In the genomic region with DNA sequence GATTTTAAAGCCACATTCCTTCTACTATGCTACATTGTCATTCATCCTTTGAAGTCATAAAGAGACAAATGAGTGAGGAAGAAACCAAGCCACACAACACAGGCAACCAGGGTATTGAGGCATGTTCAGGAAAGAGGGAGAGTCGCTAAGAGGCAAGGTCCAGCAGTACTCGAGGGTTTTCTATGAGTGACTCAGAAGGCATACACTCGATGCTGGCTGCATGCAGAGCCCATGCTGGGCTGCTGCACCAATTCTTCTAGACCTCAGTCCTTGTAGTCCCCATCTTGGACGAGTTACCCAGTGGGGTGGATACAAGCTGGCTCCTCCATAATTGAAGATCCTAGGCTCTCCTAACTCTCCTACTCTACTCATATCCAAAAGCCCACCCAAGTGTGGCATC, we compare ENCODE assay signal across 16 cellular contexts. TPM values are rescaled to one million over a fixed set of nuclear protein-coding genes. Genes with fewer than 3 reads are reported as not detected.
DNase-seq lines count a peak whose midpoint lies in the region; ATAC-seq and TF ChIP-seq lines count a peak whose summit lies in the region.
"Had no signal": no experiment of that assay in that cellular context is flagged by ENCODE, and none has a peak within 500 bp of the region (broad histone marks: within the 10 kb centered on the region; RNA-seq: fewer than 3 reads in every experiment).

No MANE protein-coding gene starts in this region.

- H3K36me3 Mint-ChIP-seq in activated CD8-positive, alpha-beta memory T cell treated with anti-CD3 and anti-CD28 coated beads, Interleukin-2, amount 10 ng/mL, durations not matched to agents 7 days and 5 days: peaks cover 4% of the 10 kb centered on the region
- no peaks in the 10 kb centered on the region for H3K36me3 Mint-ChIP-seq in endodermal cell (ENCODE audit: low read depth)

- WGBS in endodermal cell (ENCODE audit: insufficient coverage in 1 of 2, insufficient read length in 1 of 2), 2 experiments: 71 to 80% methylated on average over 3 to 4 of the region's 4 CpGs

- TF ChIP-seq CTCF in endodermal cell (conservative IDR thresholded peaks at IDR 0.05) (no peak), colonic mucosa (IDR thresholded peaks at IDR 0.05) (no peak)

- ATAC-seq in activated CD8-positive, alpha-beta memory T cell treated with anti-CD3 and anti-CD28 coated beads, Interleukin-2, amount 10 ng/mL, durations not matched to agents 7 days and 5 days: no peak

- H3K9me3 ChIP-seq in MG63 (no peaks in the 10 kb centered on the region), endodermal cell (ENCODE audit: control insufficient read depth, low read length) (no peaks in the 10 kb centered on the region), colonic mucosa (no peaks in the 10 kb centered on the region)

- DNase-seq in activated CD8-positive, alpha-beta memory T cell treated with anti-CD3 and anti-CD28 coated beads for 24 hours: peak; percentile 47
- DNase-seq in activated CD8-positive, alpha-beta memory T cell treated with anti-CD3 and anti-CD28 coated beads, Interleukin-2, amount 10 ng/mL, durations not matched to agents 7 days and 5 days: no peak
- peak; percentile 46 for DNase-seq in MG63
- peak; percentile 26 for DNase-seq in endodermal cell
- DNase-seq in colonic mucosa: no peak
- no peak for DNase-seq in activated CD4-positive, alpha-beta T cell treated with anti-CD3 and anti-CD28 coated beads for 1 hour
- no peak for DNase-seq in NCI-H748 treated with DMSO at 0.1 percent for 48 hours (lab: John Stamatoyannopoulos, UW)
- DNase-seq: 8988T; ACHN; CD4-positive, CD25-positive, alpha-beta regulatory T cell; DMS79; EL; GOT3; H9 had no signal

- H3K4me3 Mint-ChIP-seq in activated CD8-positive, alpha-beta memory T cell treated with anti-CD3 and anti-CD28 coated beads, Interleukin-2, amount 10 ng/mL, durations not matched to agents 7 days and 5 days: no peak overlapping the region
- H3K4me3 Mint-ChIP-seq in endodermal cell: no peak overlapping the region
- H3K4me3 Mint-ChIP-seq: H9, IgD-negative memory B cell had no signal

- intact Hi-C loops in colonic mucosa (cut with DNase I): no loop called here

- no peaks in the 10 kb centered on the region for H3K27me3 ChIP-seq in MG63
- H3K27me3 ChIP-seq in endodermal cell (ENCODE audit: control insufficient read depth, insufficient read depth, low read length, poor library complexity, severe bottlenecking): no peaks in the 10 kb centered on the region
- no peaks in the 10 kb centered on the region for H3K27me3 ChIP-seq in colonic mucosa
- H3K27me3 ChIP-seq: BLaER1 treated with 17β-estradiol and CSF1 and Interleukin-3, amounts not matched to agents 10 nM and 100 nM had no signal

- no peaks in the 10 kb centered on the region for H3K4me1 ChIP-seq in endodermal cell (ENCODE audit: control insufficient read depth, insufficient read depth, low read length)
- no peaks in the 10 kb centered on the region for H3K4me1 ChIP-seq in colonic mucosa

- no peaks in the 10 kb centered on the region for H3K9me3 Mint-ChIP-seq in activated CD8-positive, alpha-beta memory T cell treated with anti-CD3 and anti-CD28 coated beads, Interleukin-2, amount 10 ng/mL, durations not matched to agents 7 days and 5 days (ENCODE audit: low read depth)
- H3K9me3 Mint-ChIP-seq in endodermal cell: no peaks in the 10 kb centered on the region
- H3K9me3 Mint-ChIP-seq: CD4-positive, CD25-positive, alpha-beta regulatory T cell; H9; IgD-negative memory B cell had no signal

- H3K27ac Mint-ChIP-seq in activated CD8-positive, alpha-beta memory T cell treated with anti-CD3 and anti-CD28 coated beads, Interleukin-2, amount 10 ng/mL, durations not matched to agents 7 days and 5 days: no peak overlapping the region
- no peak overlapping the region for H3K27ac Mint-ChIP-seq in endodermal cell
- H3K27ac Mint-ChIP-seq: CD4-positive, CD25-positive, alpha-beta regulatory T cell; H9; IgD-negative memory B cell had no signal

- H3K4me1 Mint-ChIP-seq in activated CD8-positive, alpha-beta memory T cell treated with anti-CD3 and anti-CD28 coated beads, Interleukin-2, amount 10 ng/mL, durations not matched to agents 7 days and 5 days: peaks cover 11% of the 10 kb centered on the region
- H3K4me1 Mint-ChIP-seq in endodermal cell: peaks cover 5% of the 10 kb centered on the region

- H3K4me3 ChIP-seq in MG63 (no peak overlapping the region), endodermal cell (ENCODE audit: low read length) (no peak overlapping the region), colonic mucosa (no peak overlapping the region)
- H3K4me3 ChIP-seq: BLaER1 treated with 17β-estradiol and CSF1 and Interleukin-3, amounts not matched to agents 10 nM and 100 nM had no signal

- no peaks in the 10 kb centered on the region for H3K36me3 ChIP-seq in MG63
- H3K36me3 ChIP-seq in endodermal cell (ENCODE audit: control insufficient read depth, insufficient read depth, low read length): no peaks in the 10 kb centered on the region
- H3K36me3 ChIP-seq in colonic mucosa: no peaks in the 10 kb centered on the region

- no peaks in the 10 kb centered on the region for H3K27me3 Mint-ChIP-seq in activated CD8-positive, alpha-beta memory T cell treated with anti-CD3 and anti-CD28 coated beads, Interleukin-2, amount 10 ng/mL, durations not matched to agents 7 days and 5 days
- H3K27me3 Mint-ChIP-seq in endodermal cell (ENCODE audit: insufficient read depth): no peaks in the 10 kb centered on the region
- H3K27me3 Mint-ChIP-seq: CD4-positive, CD25-positive, alpha-beta regulatory T cell; IgD-negative memory B cell had no signal

- no peak overlapping the region for H3K9ac ChIP-seq in endodermal cell (ENCODE audit: extremely low read depth, low read length, poor library complexity, severe bottlenecking)
- no peak overlapping the region for H3K9ac ChIP-seq in colonic mucosa (ENCODE audit: low read depth in 2 of 2, low read length in 2 of 2)
- H3K9ac ChIP-seq: BLaER1 treated with 17β-estradiol and CSF1 and Interleukin-3, amounts not matched to agents 10 nM and 100 nM had no signal

- no peak overlapping the region for H3K27ac ChIP-seq in endodermal cell (ENCODE audit: low read depth, low read length)
- no peak overlapping the region for H3K27ac ChIP-seq in colonic mucosa
- H3K27ac ChIP-seq: BLaER1 treated with 17β-estradiol and CSF1 and Interleukin-3, amounts not matched to agents 10 nM and 100 nM had no signal

- CTCF ChIA-PET in activated CD8-positive, alpha-beta memory T cell treated with anti-CD3 and anti-CD28 coated beads, Interleukin-2, amount 10 ng/mL, durations not matched to agents 7 days and 5 days (lab: Charles Lee): interaction anchor here (1.6 kb wide), 1 partner anchor 11 kb away, joined by 3 read pairs; no protein-coding TSS in a partner anchor

RNA-seq across cellular contexts. Expression of a gene that starts 57.6 kb away (rescaled TPM):
- not detected for total RNA-seq in activated CD8-positive, alpha-beta memory T cell treated with anti-CD3 and anti-CD28 coated beads, Interleukin-2, amount 10 ng/mL, durations not matched to agents 7 days and 5 days
- 0.20 TPM in 1 of 2 replicates, not detected in the other for total RNA-seq in MG63 (2014; rRNA removed; shearing (Covaris generic); ENCODE audit: low replicate concordance)
- total RNA-seq in endodermal cell (under 1 TPM; 0.75 to 1.00 TPM), colonic mucosa (1 to 10 TPM in 1 of 2 donors, under 1 TPM in 1; 0.57 to 5.2 TPM)
- polyA plus RNA-seq in endodermal cell (2013, experiment 1 of 2): 5.8 TPM
- 5.5 TPM for polyA plus RNA-seq in endodermal cell (2013, experiment 2 of 2)
- total RNA-seq: CD4-positive, CD25-positive, alpha-beta regulatory T cell had no signal
- polyA plus RNA-seq: IgD-negative memory B cell had no signal

Comparison
In these comparisons a context has a peak if more than half of its experiments do, and no peak if none do; other contexts are left out.
1. DNase-seq: peak in activated CD8-positive, alpha-beta memory T cell treated with anti-CD3 and anti-CD28 coated beads for 24 hours (single experiment), MG63 (single experiment) and endodermal cell (single experiment); none in activated CD8-positive, alpha-beta memory T cell treated with anti-CD3 and anti-CD28 coated beads, Interleukin-2, amount 10 ng/mL, durations not matched to agents 7 days and 5 days (single experiment), colonic mucosa (single experiment), activated CD4-positive, alpha-beta T cell treated with anti-CD3 and anti-CD28 coated beads for 1 hour (single experiment) and NCI-H748 treated with DMSO at 0.1 percent for 48 hours (single experiment).